11 cellular contexts compared by ENCODE assay signal in genomic region chr19:36256853-36257511, GRCh38. TPM values are rescaled to one million over a fixed set of nuclear protein-coding genes. Genes with fewer than 3 reads are reported as not detected.
DNase-seq lines count a peak whose midpoint lies in the region; FAIRE-seq and TF ChIP-seq lines count a peak whose summit lies in the region.
"Had no signal": no experiment of that assay in that cellular context is flagged by ENCODE, and none has a peak within 500 bp of the region (broad histone marks: within the 10 kb centered on the region; RNA-seq: fewer than 3 reads in every experiment).

No MANE protein-coding gene starts in this region.

- in situ Hi-C loops in GM13976 (cut with MboI; ENCODE audit: low sequenced_read_pairs, unreplicated experiment) (no loop called here), brain microvascular endothelial cell (cut with HindIII; ENCODE audit: low pct_ligation_motif_present, low sequenced_read_pairs) (no loop called here)

- TF ChIP-seq CTCF in GM13976 (IDR thresholded peaks at IDR 0.05; ENCODE audit: borderline replicate concordance, control extremely low read depth, extremely low read depth, insufficient read depth, missing control alignments): no peak
- no peak for TF ChIP-seq CTCF in brain microvascular endothelial cell (IDR thresholded peaks at IDR 0.05; ENCODE audit: low read depth, low read length, missing control alignments)
- no peak for TF ChIP-seq CTCF in kidney (IDR thresholded peaks at IDR 0.05; ENCODE audit: borderline replicate concordance, extremely low read depth, insufficient read depth)

- H3K4me1 ChIP-seq in kidney (ENCODE audit: control insufficient read depth in 1 of 2, insufficient read depth in 1 of 2, low read depth in 1 of 2, low read length in 2 of 2): peaks cover 0 to 6% of the 10 kb centered on the region in 2 donors

- H3K36me3 ChIP-seq in brain microvascular endothelial cell (replicated peaks) (no peaks in the 10 kb centered on the region), kidney (ENCODE audit: control insufficient read depth in 1 of 2, insufficient read depth in 2 of 2, low read length in 2 of 2) (no peaks in the 10 kb centered on the region)

- no peaks in the 10 kb centered on the region for H3K9me3 ChIP-seq in kidney (ENCODE audit: control insufficient read depth in 1 of 2, low read length in 2 of 2)

- H3K4me3 ChIP-seq in brain microvascular endothelial cell (ENCODE audit: low read depth, low read length): peak overlapping the region; percentile 39
- H3K4me3 ChIP-seq in kidney (ENCODE audit: low read length in 2 of 2): peak overlapping the region; percentile 70 to 78
- peak overlapping the region in 6 of 7 experiments; percentile 24 to 50 (median 30) for H3K4me3 ChIP-seq in skin epidermis

- DNase-seq in GM13976 (ENCODE audit: low spot score) (peak; percentile 12), brain microvascular endothelial cell (no peak), kidney (no peak), A172 (ENCODE audit: low spot score) (no peak), T-helper 2 cell (no peak), NCI-H69 (lab: John Stamatoyannopoulos, UW) (no peak)
- no peak for DNase-seq in activated effector memory CD4-positive, alpha-beta T cell treated with anti-CD3 and anti-CD28 coated beads, Interleukin-2, amount 50 U/mL, for 16 hours
- DNase-seq: activated CD4-positive, alpha-beta memory T cell treated with anti-CD3 and anti-CD28 coated beads for 36 hours; activated naive CD8-positive, alpha-beta T cell treated with anti-CD3 and anti-CD28 coated beads, Interleukin-2, amount 10 ng/mL, durations not matched to agents 7 days and 5 days; left colon had no signal

- FAIRE-seq in kidney (lab: Jason Lieb, UNC): no peak

- peak overlapping the region; percentile 17 to 40 for H3K9ac ChIP-seq in kidney (ENCODE audit: low read length in 2 of 2)

- H3K27ac ChIP-seq in brain microvascular endothelial cell (no peak overlapping the region), kidney (ENCODE audit: low read depth in 2 of 2, low read length in 2 of 2) (peak overlapping the region in 1 of 2 donors; percentile 17), skin epidermis (no peak overlapping the region)

- no peaks in the 10 kb centered on the region for H3K27me3 ChIP-seq in brain microvascular endothelial cell (replicated peaks)

- intact Hi-C loops in kidney (cut with DNase I): no loop called here

RNA-seq across cellular contexts. Expression of gene ZNF146, which starts 42.1 kb away (rescaled TPM):
- total RNA-seq in kidney: 50.8 TPM
- 21.0 TPM for polyA plus RNA-seq in kidney (ENCODE audit: insufficient read depth, low read depth, low replicate concordance)
- total RNA-seq in A172 (2014; rRNA removed; shearing (Covaris generic)): 107 and 136 TPM in 2 replicates

RNA-seq across cellular contexts. Expression of gene ZNF565, which starts 42.5 kb away (rescaled TPM):
- 4.6 TPM for total RNA-seq in kidney
- 1.5 TPM for polyA plus RNA-seq in kidney (ENCODE audit: insufficient read depth, low read depth, low replicate concordance)
- 3.4 and 4.2 TPM in 2 replicates for total RNA-seq in A172 (2014; rRNA removed; shearing (Covaris generic))
